11 cellular contexts compared by ENCODE assay signal in the genomic region with DNA sequence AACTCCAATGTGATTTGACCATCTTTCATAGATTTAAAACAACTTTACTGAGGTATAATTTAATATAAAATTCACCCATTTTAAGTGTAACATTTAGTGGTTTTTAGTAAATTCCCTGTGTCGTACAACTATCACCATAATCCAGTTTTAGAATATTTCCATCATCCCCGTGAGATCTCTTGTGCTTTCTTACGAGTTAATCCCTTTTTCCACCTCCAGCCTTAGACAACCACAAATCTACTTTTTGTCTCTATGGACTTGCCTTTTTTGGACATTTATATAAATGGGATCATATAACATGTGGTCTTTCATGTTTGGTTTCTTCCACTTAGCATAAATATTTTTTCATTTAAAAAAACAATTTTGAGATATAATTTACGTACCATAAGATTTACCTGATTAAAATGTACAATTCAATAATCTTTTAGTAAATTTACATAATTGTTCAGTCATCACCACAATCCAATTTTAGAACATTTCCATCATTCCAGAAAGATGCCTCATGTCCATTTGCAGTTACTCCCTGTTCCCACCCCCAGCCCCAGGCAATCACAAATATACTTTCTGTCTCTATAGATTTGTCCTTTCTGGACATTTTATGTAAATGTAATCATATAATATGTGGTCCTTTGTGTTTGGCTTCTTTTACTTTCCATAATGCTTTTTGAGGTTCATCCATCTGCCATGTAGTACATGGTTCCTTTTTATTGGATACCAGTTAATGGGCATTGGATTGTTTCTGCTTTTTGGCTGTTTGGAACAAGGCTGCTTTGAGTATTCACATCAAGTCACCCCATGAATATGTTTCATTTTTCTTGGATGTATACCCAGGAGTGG. TPM values are rescaled to one million over a fixed set of nuclear protein-coding genes. Genes with fewer than 3 reads are reported as not detected.
DNase-seq lines count a peak whose midpoint lies in the region; ATAC-seq and TF ChIP-seq lines count a peak whose summit lies in the region.
"Had no signal": no experiment of that assay in that cellular context is flagged by ENCODE, and none has a peak within 500 bp of the region (broad histone marks: within the 10 kb centered on the region; RNA-seq: fewer than 3 reads in every experiment).

No MANE protein-coding gene starts in this region.

- H3K4me1 Mint-ChIP-seq in activated T-cell treated with anti-CD3 and anti-CD28 coated beads, Interleukin-2, amount 50 U/mL, for 72 hours (ENCODE audit: low read depth) = peaks cover 79% of the 10 kb centered on the region
- peaks cover 69% of the 10 kb centered on the region for H3K4me1 Mint-ChIP-seq in stimulated activated effector memory CD8-positive, alpha-beta T cell treated with anti-CD3 and anti-CD28 coated beads, Interleukin-12 subunit alpha, Interleukin-12 subunit beta, amount 100 ng/mL, for 72 hours

- H3K9me2 ChIP-seq in SU-DHL-6 (replicated peaks; ENCODE audit: insufficient read depth, low read length) = no peaks in the 10 kb centered on the region

- H3K9me3 ChIP-seq in SU-DHL-6 (ENCODE audit: insufficient read depth, low read length) (no peaks in the 10 kb centered on the region), psoas muscle (no peaks in the 10 kb centered on the region), left ventricle myocardium inferior (replicated peaks) (no peaks in the 10 kb centered on the region)

- peaks cover 9% of the 10 kb centered on the region for H3F3A ChIP-seq in SU-DHL-6 (ENCODE audit: insufficient read depth)

- no peak for ATAC-seq in activated T-cell treated with anti-CD3 and anti-CD28 coated beads, Interleukin-2, amount 50 U/mL, for 72 hours (replicated peaks in 1 of 2)
- no peak for ATAC-seq in stimulated activated effector memory CD8-positive, alpha-beta T cell treated with anti-CD3 and anti-CD28 coated beads, Interleukin-12 subunit alpha, Interleukin-12 subunit beta, amount 100 ng/mL, for 72 hours
- no peak for ATAC-seq in psoas muscle

- peaks cover 24% of the 10 kb centered on the region for H4K20me1 ChIP-seq in SU-DHL-6 (ENCODE audit: low read depth, low read length)

- H3K27me3 Mint-ChIP-seq in activated T-cell treated with anti-CD3 and anti-CD28 coated beads, Interleukin-2, amount 50 U/mL, for 72 hours (ENCODE audit: low read depth) = no peaks in the 10 kb centered on the region
- H3K27me3 Mint-ChIP-seq: activated naive CD8-positive, alpha-beta T cell treated with anti-CD3 and anti-CD28 coated beads, Interleukin-2, amount 10 ng/mL, durations not matched to agents 7 days and 5 days had no signal

- WGBS in psoas muscle, 3 donors = 88 to 97% (median 91%) methylated on average over 4 of the region's 4 CpGs

- no peaks in the 10 kb centered on the region for H3K27me3 ChIP-seq in SU-DHL-6 (ENCODE audit: low read length)
- no peaks in the 10 kb centered on the region for H3K27me3 ChIP-seq in psoas muscle (ENCODE audit: insufficient read depth in 3 of 3, low read length in 2 of 3)
- no peaks in the 10 kb centered on the region for H3K27me3 ChIP-seq in left ventricle myocardium inferior (ENCODE audit: low read depth)

- no peaks in the 10 kb centered on the region for H3K9me3 Mint-ChIP-seq in activated T-cell treated with anti-CD3 and anti-CD28 coated beads, Interleukin-2, amount 50 U/mL, for 72 hours
- no peaks in the 10 kb centered on the region for H3K9me3 Mint-ChIP-seq in stimulated activated effector memory CD8-positive, alpha-beta T cell treated with anti-CD3 and anti-CD28 coated beads, Interleukin-12 subunit alpha, Interleukin-12 subunit beta, amount 100 ng/mL, for 72 hours
- H3K9me3 Mint-ChIP-seq: activated naive CD8-positive, alpha-beta T cell treated with anti-CD3 and anti-CD28 coated beads, Interleukin-2, amount 10 ng/mL, durations not matched to agents 7 days and 5 days had no signal

- no peak for DNase-seq in activated T-cell treated with anti-CD3 and anti-CD28 coated beads, Interleukin-2, amount 50 U/mL, for 72 hours
- DNase-seq in activated T-cell treated with anti-CD3 and anti-CD28 coated beads for 4 hours (no peak), fibroblast of peridontal ligament (ENCODE audit: extremely low read depth) (peak; percentile 77), psoas muscle (no peak), left ventricle myocardium inferior (no peak), NCI-H2227 (lab: John Stamatoyannopoulos, UW; ENCODE audit: unreplicated experiment) (no peak)
- DNase-seq in stimulated activated effector memory CD8-positive, alpha-beta T cell treated with anti-CD3 and anti-CD28 coated beads, Interleukin-12 subunit alpha, Interleukin-12 subunit beta, amount 100 ng/mL, for 72 hours (ENCODE audit: low spot score in 2 of 2) = no peak
- DNase-seq: activated naive CD8-positive, alpha-beta T cell treated with anti-CD3 and anti-CD28 coated beads, Interleukin-2, amount 10 ng/mL, durations not matched to agents 7 days and 5 days; NCI-H345 had no signal

- H2AFZ ChIP-seq in SU-DHL-6 (ENCODE audit: low read depth, low read length, severe bottlenecking) = no peak overlapping the region

- no peak overlapping the region for H3K4me3 ChIP-seq in SU-DHL-6 (ENCODE audit: insufficient read depth, low read length, poor library complexity, severe bottlenecking)
- no peak overlapping the region for H3K4me3 ChIP-seq in psoas muscle
- H3K4me3 ChIP-seq in left ventricle myocardium inferior = no peak overlapping the region

- H3K79me2 ChIP-seq in SU-DHL-6 (ENCODE audit: insufficient read depth, low read length) = peaks cover 78% of the 10 kb centered on the region

- intact Hi-C loops in psoas muscle (cut with DNase I) (loop anchor here in 1 of 2 donors (10.0 kb wide), 1 partner anchor 1174 kb away; a partner anchor contains a TSS), left ventricle myocardium inferior (cut with micrococcal nuclease) (no loop called here)

- H3K9ac ChIP-seq in SU-DHL-6 (ENCODE audit: low read length) = no peak overlapping the region

- H3K4me3 Mint-ChIP-seq in activated T-cell treated with anti-CD3 and anti-CD28 coated beads, Interleukin-2, amount 50 U/mL, for 72 hours = peak overlapping the region; percentile 93 to 99
- peak overlapping the region; percentile 95 for H3K4me3 Mint-ChIP-seq in stimulated activated effector memory CD8-positive, alpha-beta T cell treated with anti-CD3 and anti-CD28 coated beads, Interleukin-12 subunit alpha, Interleukin-12 subunit beta, amount 100 ng/mL, for 72 hours

- peak overlapping the region; percentile 95 for H3K4me2 ChIP-seq in SU-DHL-6 (ENCODE audit: low read depth, low read length, poor library complexity, severe bottlenecking)

- H3K27ac ChIP-seq in SU-DHL-6 (ENCODE audit: low read depth, low read length) (no peak overlapping the region), psoas muscle (no peak overlapping the region), left ventricle myocardium inferior (replicated peaks) (no peak overlapping the region)
- H3K27ac ChIP-seq: C4-2B had no signal

- TF ChIP-seq CTCF in SU-DHL-6 (IDR thresholded peaks at IDR 0.05; ENCODE audit: insufficient read depth, low read length, poor library complexity, severe bottlenecking) = no peak
- TF ChIP-seq CTCF in psoas muscle (IDR thresholded peaks at IDR 0.05) = no peak
- no peak for TF ChIP-seq CTCF in left ventricle myocardium inferior (IDR thresholded peaks at IDR 0.05; ENCODE audit: borderline replicate concordance)

- H3K4me1 ChIP-seq in psoas muscle = peaks cover 43% of the 10 kb centered on the region
- H3K4me1 ChIP-seq in left ventricle myocardium inferior = peaks cover 57% of the 10 kb centered on the region

- H3K36me3 Mint-ChIP-seq in activated T-cell treated with anti-CD3 and anti-CD28 coated beads, Interleukin-2, amount 50 U/mL, for 72 hours (ENCODE audit: insufficient read depth in 2 of 2) = peaks cover 3 to 7% of the 10 kb centered on the region in 2 donors
- peaks cover 60% of the 10 kb centered on the region for H3K36me3 Mint-ChIP-seq in stimulated activated effector memory CD8-positive, alpha-beta T cell treated with anti-CD3 and anti-CD28 coated beads, Interleukin-12 subunit alpha, Interleukin-12 subunit beta, amount 100 ng/mL, for 72 hours

- H3K36me3 ChIP-seq in SU-DHL-6 (ENCODE audit: low read length) (no peaks in the 10 kb centered on the region), psoas muscle (ENCODE audit: insufficient read depth in 1 of 2, low read depth in 1 of 2) (no peaks in the 10 kb centered on the region), left ventricle myocardium inferior (no peaks in the 10 kb centered on the region)

- peak overlapping the region; percentile 56 for H3K27ac Mint-ChIP-seq in activated T-cell treated with anti-CD3 and anti-CD28 coated beads, Interleukin-2, amount 50 U/mL, for 72 hours
- H3K27ac Mint-ChIP-seq in stimulated activated effector memory CD8-positive, alpha-beta T cell treated with anti-CD3 and anti-CD28 coated beads, Interleukin-12 subunit alpha, Interleukin-12 subunit beta, amount 100 ng/mL, for 72 hours = peak overlapping the region; percentile 99
- H3K27ac Mint-ChIP-seq: activated naive CD8-positive, alpha-beta T cell treated with anti-CD3 and anti-CD28 coated beads, Interleukin-2, amount 10 ng/mL, durations not matched to agents 7 days and 5 days had no signal

RNA-seq across cellular contexts. Expression of a gene that starts 3.0 kb away (rescaled TPM):
- 10 to 100 TPM; 46.3 to 51.8 TPM for total RNA-seq in activated T-cell treated with anti-CD3 and anti-CD28 coated beads, Interleukin-2, amount 50 U/mL, for 72 hours
- total RNA-seq in psoas muscle = 10 to 100 TPM; 30.6 to 60.1 (median 47.7) TPM
- 10 to 100 TPM; 26.4 to 59.6 (median 47.4) TPM for polyA plus RNA-seq in psoas muscle
- 22.9 TPM for total RNA-seq in left ventricle myocardium inferior

RNA-seq across cellular contexts. Expression of a gene that starts 29.9 kb away (rescaled TPM):
- 10 to 100 TPM; 27.3 to 38.2 TPM for total RNA-seq in activated T-cell treated with anti-CD3 and anti-CD28 coated beads, Interleukin-2, amount 50 U/mL, for 72 hours
- total RNA-seq in psoas muscle = 1 to 10 TPM; 3.8 to 6.0 (median 4.6) TPM
- 1 to 10 TPM; 2.9 to 7.0 (median 3.0) TPM for polyA plus RNA-seq in psoas muscle
- total RNA-seq in left ventricle myocardium inferior = 6.9 TPM

RNA-seq across cellular contexts. Expression of a gene that starts 31.4 kb away (rescaled TPM):
- total RNA-seq in activated T-cell treated with anti-CD3 and anti-CD28 coated beads, Interleukin-2, amount 50 U/mL, for 72 hours = 10 to 100 TPM; 49.7 to 52.9 TPM
- total RNA-seq in psoas muscle (10 to 100 TPM; 34.9 to 48.6 (median 40.7) TPM), left ventricle myocardium inferior (120 TPM)
- polyA plus RNA-seq in psoas muscle = 10 to 100 TPM; 23.6 to 52.2 (median 28.6) TPM
